In genomic region chr4:153222790-153223417, GRCh38 we compare ENCODE assay signal across 8 cellular contexts. TPM values are rescaled to one million over a fixed set of nuclear protein-coding genes. Genes with fewer than 3 reads are reported as not detected.
A peak's percentile ranks its signal among the peaks of the same experiment; 100 is the strongest.
DNase-seq lines count a peak whose midpoint lies in the region; ATAC-seq and TF ChIP-seq lines count a peak whose summit lies in the region.

No MANE protein-coding gene starts in this region.

- peak; percentile 23 for DNase-seq in T1000 (lab: John Stamatoyannopoulos, UW)
- peak; percentile 13 to 33 for DNase-seq in cerebellar nuclear complex (lab: John Stamatoyannopoulos, UW)
- DNase-seq in kidney epithelial cell (ENCODE audit: low read depth), result no peak
- peak; percentile 24 for DNase-seq in stimulated activated CD4-positive, alpha-beta T cell treated with anti-CD3 and anti-CD28 coated beads, Interleukin-4, amount 100 ng/mL, for 1 hour
- no peak for DNase-seq in RPMI8226

- H3K4me1 ChIP-seq in BLaER1 treated with 17β-estradiol and CSF1 and Interleukin-3, amounts not matched to agents 10 nM and 100 nM, result peaks cover 26 to 35% (median 32%) of the 10 kb centered on the region in 10 experiments

- H3K9ac ChIP-seq in BLaER1 treated with 17β-estradiol and CSF1 and Interleukin-3, amounts not matched to agents 10 nM and 100 nM, result peak overlapping the region; percentile 49 to 80 (median 73)

- H4K20me1 ChIP-seq in BLaER1 treated with 17β-estradiol and CSF1 and Interleukin-3, amounts not matched to agents 10 nM and 100 nM, result peaks cover 0 to 8% (median 0%) of the 10 kb centered on the region in 11 experiments; a peak in 5 of 22 replicates

- H3K27ac ChIP-seq in BLaER1 treated with 17β-estradiol and CSF1 and Interleukin-3, amounts not matched to agents 10 nM and 100 nM, result peak overlapping the region in 9 of 11 experiments; percentile 30 to 76 (median 57); a peak in 16 of 22 replicates

- peaks cover 9 to 56% (median 46%) of the 10 kb centered on the region in 11 experiments for H3K27me3 ChIP-seq in BLaER1 treated with 17β-estradiol and CSF1 and Interleukin-3, amounts not matched to agents 10 nM and 100 nM
- H3K27me3 ChIP-seq in kidney epithelial cell (ENCODE audit: control insufficient read depth, insufficient read depth, low read length), result no peaks in the 10 kb centered on the region

- peaks cover 0 to 13% (median 0%) of the 10 kb centered on the region in 11 experiments; a peak in 6 of 22 replicates for H3K36me3 ChIP-seq in BLaER1 treated with 17β-estradiol and CSF1 and Interleukin-3, amounts not matched to agents 10 nM and 100 nM
- H3K36me3 ChIP-seq in kidney epithelial cell (ENCODE audit: control insufficient read depth, insufficient read depth, low read length), result no peaks in the 10 kb centered on the region

- peak overlapping the region; percentile 49 to 73 (median 62) for H3K4me3 ChIP-seq in BLaER1 treated with 17β-estradiol and CSF1 and Interleukin-3, amounts not matched to agents 10 nM and 100 nM
- H3K4me3 ChIP-seq in kidney epithelial cell (ENCODE audit: low read depth, low read length), result peak overlapping the region; percentile 47

- TF ChIP-seq CTCF in kidney epithelial cell (IDR thresholded peaks at IDR 0.05; ENCODE audit: insufficient read depth, low read length, poor library complexity, severe bottlenecking), result no peak

- ATAC-seq in GM19395 (IDR thresholded peaks at IDR 0.05; ENCODE audit: unreplicated experiment) (peak; percentile 72), HG03439 (IDR thresholded peaks at IDR 0.05; ENCODE audit: unreplicated experiment) (peak; percentile 62)

- H3K4me2 ChIP-seq in BLaER1 treated with 17β-estradiol and CSF1 and Interleukin-3, amounts not matched to agents 10 nM and 100 nM, result peak overlapping the region; percentile 91 to 99 (median 97)

- peaks cover 18 to 40% (median 30%) of the 10 kb centered on the region in 11 experiments for H3K9me3 ChIP-seq in BLaER1 treated with 17β-estradiol and CSF1 and Interleukin-3, amounts not matched to agents 10 nM and 100 nM (replicated peaks in 1 of 11)

RNA-seq across cellular contexts. Expression of gene TRIM2, which starts 18.7 kb away (rescaled TPM):
- 80.3 and 83.2 TPM in 2 replicates for total RNA-seq in kidney epithelial cell

Comparison
In these comparisons a context has a peak if more than half of its experiments do, and no peak if none do; other contexts are left out.
1. DNase-seq: peak in T1000 (single experiment), cerebellar nuclear complex (2 of 2) and stimulated activated CD4-positive, alpha-beta T cell treated with anti-CD3 and anti-CD28 coated beads, Interleukin-4, amount 100 ng/mL, for 1 hour (single experiment); none in kidney epithelial cell (single experiment) and RPMI8226 (single experiment).